18 cellular contexts compared by ENCODE assay signal in genomic region chr5:147613359-147613758, GRCh38.
DNase-seq lines count a peak whose midpoint lies in the region; ATAC-seq and TF ChIP-seq lines count a peak whose summit lies in the region.
"Had no signal": no experiment of that assay in that cellular context is flagged by ENCODE, and none has a peak within 500 bp of the region (broad histone marks: within the 10 kb centered on the region; RNA-seq: fewer than 3 reads in every experiment).

No MANE protein-coding gene starts in this region.

- TF ChIP-seq CTCF in brain microvascular endothelial cell (IDR thresholded peaks at IDR 0.05; ENCODE audit: low read depth, low read length, missing control alignments): no peak
- no peak for TF ChIP-seq CTCF in GM10266 (IDR thresholded peaks at IDR 0.05; ENCODE audit: control insufficient read depth, insufficient read depth, low read depth, missing control alignments)
- TF ChIP-seq CTCF in Peyer's patch (IDR thresholded peaks at IDR 0.05): no peak

- peaks cover 28% of the 10 kb centered on the region for H3K36me3 Mint-ChIP-seq in natural killer cell treated with Interleukin-12 subunit alpha and Interleukin-12 subunit beta and Interleukin-15 and Interleukin-18, amount 100 ng/mL, for 72 hours

- TF ChIP-seq POLR2A in Peyer's patch (IDR thresholded peaks at IDR 0.05): no peak

- WGBS in GM23248 (ENCODE audit: low coverage in 1 of 2, low lambda C conversion rate in 2 of 2, missing lambda C conversion rate in 2 of 2), 2 experiments: 12 to 31% methylated on average over 1 of the region's 1 CpG

- no peaks in the 10 kb centered on the region for H3F3A ChIP-seq in GM23248 (ENCODE audit: insufficient read depth)

- 0 out of 2 replicates have a peak overlapping the region, but pooled peaks have one; percentile 5 for H3K27ac ChIP-seq in ACC112 (ENCODE audit: low read depth, low read length)
- H3K27ac ChIP-seq in GM23248: no peak overlapping the region
- no peak overlapping the region for H3K27ac ChIP-seq in brain microvascular endothelial cell
- H3K27ac ChIP-seq in Peyer's patch: no peak overlapping the region
- H3K27ac ChIP-seq: upper lobe of right lung had no signal

- ATAC-seq in natural killer cell treated with Interleukin-12 subunit alpha and Interleukin-12 subunit beta and Interleukin-15 and Interleukin-18, amount 100 ng/mL, for 72 hours: no peak
- ATAC-seq: Panc1, upper lobe of right lung had no signal

- no peaks in the 10 kb centered on the region for H3K9me2 ChIP-seq in GM23248 (ENCODE audit: insufficient read depth)
- H3K9me2 ChIP-seq: SK-N-SH had no signal

- H3K27me3 ChIP-seq in ACC112 (ENCODE audit: insufficient read depth, low read length): peaks cover 6% of the 10 kb centered on the region; the same call in 1 of the 2 replicates
- 0 out of 2 replicates have a peak, but pooled peaks cover 6% of the 10 kb centered on the region for H3K27me3 ChIP-seq in GM23248 (replicated peaks; ENCODE audit: insufficient read depth)
- no peaks in the 10 kb centered on the region for H3K27me3 ChIP-seq in brain microvascular endothelial cell (replicated peaks)
- no peaks in the 10 kb centered on the region for H3K27me3 ChIP-seq in Peyer's patch
- H3K27me3 ChIP-seq: upper lobe of right lung had no signal

- no peak overlapping the region for H3K4me2 ChIP-seq in GM23248 (ENCODE audit: unreplicated experiment)
- H3K4me2 ChIP-seq: SK-N-SH had no signal

- peaks cover 17% of the 10 kb centered on the region for H3K4me1 ChIP-seq in ACC112 (ENCODE audit: control insufficient read depth, insufficient read depth, low read length, unreplicated experiment)
- H3K4me1 ChIP-seq in GM23248 (ENCODE audit: insufficient read depth): peaks cover 9% of the 10 kb centered on the region; the same call in 1 of the 2 replicates
- H3K4me1 ChIP-seq in Peyer's patch: no peaks in the 10 kb centered on the region
- H3K4me1 ChIP-seq: upper lobe of right lung had no signal

- H3K4me3 ChIP-seq in ACC112 (ENCODE audit: low read depth, low read length) (no peak overlapping the region), GM23248 (no peak overlapping the region), brain microvascular endothelial cell (ENCODE audit: low read depth, low read length) (no peak overlapping the region), Peyer's patch (no peak overlapping the region)
- H3K4me3 ChIP-seq: upper lobe of right lung had no signal

- H3K79me2 ChIP-seq in ACC112 (ENCODE audit: control insufficient read depth, insufficient read depth, low read length, unreplicated experiment): no peaks in the 10 kb centered on the region
- no peaks in the 10 kb centered on the region for H3K79me2 ChIP-seq in GM23248 (ENCODE audit: insufficient read depth)

- no peaks in the 10 kb centered on the region for H3K27me3 Mint-ChIP-seq in natural killer cell treated with Interleukin-12 subunit alpha and Interleukin-12 subunit beta and Interleukin-15 and Interleukin-18, amount 100 ng/mL, for 72 hours
- H3K27me3 Mint-ChIP-seq: activated CD4-positive, alpha-beta T cell treated with anti-CD3 and anti-CD28 coated beads, Interleukin-2, amount 10 ng/mL, durations not matched to agents 24 days and 14 days; stimulated activated naive CD8-positive, alpha-beta T cell treated with anti-CD3 and anti-CD28 coated beads, Interleukin-15, Interleukin-2, amounts not matched to agents 100 ng/mL and 50 ng/mL, for 24 hours had no signal

- DNase-seq in GM23248 (peak; percentile 58), brain microvascular endothelial cell (peak; percentile 0), iris pigment epithelial cell (ENCODE audit: low read depth) (peak; percentile 83), GM10266 (ENCODE audit: extremely low spot score) (no peak), DMS 273 treated with DMSO at 0.1 percent for 48 hours (lab: John Stamatoyannopoulos, UW) (no peak), Peyer's patch (no peak)
- no peak for DNase-seq in natural killer cell treated with Interleukin-12 subunit alpha and Interleukin-12 subunit beta and Interleukin-15 and Interleukin-18, amount 100 ng/mL, for 72 hours (ENCODE audit: low spot score)
- DNase-seq: ACHN; activated CD4-positive, alpha-beta T cell treated with anti-CD3 and anti-CD28 coated beads, Interleukin-2, amount 10 ng/mL, durations not matched to agents 24 days and 14 days; activated CD8-positive, alpha-beta memory T cell treated with anti-CD3 and anti-CD28 coated beads, Interleukin-2, amount 50 U/mL, for 48 hours; aorta; dermis blood vessel endothelial cell; NCI-H1092 treated with DMSO at 0.1 percent for 48 hours; SK-N-SH; upper lobe of right lung had no signal

- H3K27ac Mint-ChIP-seq in natural killer cell treated with Interleukin-12 subunit alpha and Interleukin-12 subunit beta and Interleukin-15 and Interleukin-18, amount 100 ng/mL, for 72 hours: no peak overlapping the region
- H3K27ac Mint-ChIP-seq: activated CD4-positive, alpha-beta T cell treated with anti-CD3 and anti-CD28 coated beads, Interleukin-2, amount 10 ng/mL, durations not matched to agents 24 days and 14 days; stimulated activated naive CD8-positive, alpha-beta T cell treated with anti-CD3 and anti-CD28 coated beads, Interleukin-15, Interleukin-2, amounts not matched to agents 100 ng/mL and 50 ng/mL, for 24 hours had no signal

- H2AFZ ChIP-seq in ACC112 (ENCODE audit: low read length, unreplicated experiment): no peak overlapping the region
- H2AFZ ChIP-seq in GM23248: no peak overlapping the region

- in situ Hi-C loops in GM23248 (cut with MboI) (no loop called here), brain microvascular endothelial cell (cut with HindIII; ENCODE audit: low pct_ligation_motif_present, low sequenced_read_pairs) (no loop called here)

- H3K36me3 ChIP-seq in ACC112 (ENCODE audit: insufficient read depth, low read length) (no peaks in the 10 kb centered on the region), GM23248 (ENCODE audit: low read depth) (no peaks in the 10 kb centered on the region), brain microvascular endothelial cell (replicated peaks) (no peaks in the 10 kb centered on the region), Peyer's patch (no peaks in the 10 kb centered on the region)
- H3K36me3 ChIP-seq: upper lobe of right lung had no signal

- H3K9me3 ChIP-seq in GM23248 (ENCODE audit: low read depth): no peaks in the 10 kb centered on the region
- H3K9me3 ChIP-seq in Peyer's patch: no peaks in the 10 kb centered on the region
- H3K9me3 ChIP-seq: SK-N-SH, upper lobe of right lung had no signal

- no peaks in the 10 kb centered on the region for H4K20me1 ChIP-seq in GM23248 (ENCODE audit: insufficient read depth)

- no peaks in the 10 kb centered on the region for H3K4me1 Mint-ChIP-seq in natural killer cell treated with Interleukin-12 subunit alpha and Interleukin-12 subunit beta and Interleukin-15 and Interleukin-18, amount 100 ng/mL, for 72 hours (ENCODE audit: low read depth in 2 of 2)
- H3K4me1 Mint-ChIP-seq: activated CD4-positive, alpha-beta T cell treated with anti-CD3 and anti-CD28 coated beads, Interleukin-2, amount 10 ng/mL, durations not matched to agents 24 days and 14 days had no signal

- no peak overlapping the region for H3K4me3 Mint-ChIP-seq in natural killer cell treated with Interleukin-12 subunit alpha and Interleukin-12 subunit beta and Interleukin-15 and Interleukin-18, amount 100 ng/mL, for 72 hours
- H3K4me3 Mint-ChIP-seq: activated CD4-positive, alpha-beta T cell treated with anti-CD3 and anti-CD28 coated beads, Interleukin-2, amount 10 ng/mL, durations not matched to agents 24 days and 14 days; stimulated activated naive CD8-positive, alpha-beta T cell treated with anti-CD3 and anti-CD28 coated beads, Interleukin-15, Interleukin-2, amounts not matched to agents 100 ng/mL and 50 ng/mL, for 24 hours had no signal

- no peak overlapping the region for H3K9ac ChIP-seq in GM23248
- H3K9ac ChIP-seq: SK-N-SH had no signal

- peaks cover 1% of the 10 kb centered on the region for H3K9me3 Mint-ChIP-seq in natural killer cell treated with Interleukin-12 subunit alpha and Interleukin-12 subunit beta and Interleukin-15 and Interleukin-18, amount 100 ng/mL, for 72 hours
- H3K9me3 Mint-ChIP-seq: activated CD4-positive, alpha-beta T cell treated with anti-CD3 and anti-CD28 coated beads, Interleukin-2, amount 10 ng/mL, durations not matched to agents 24 days and 14 days; stimulated activated naive CD8-positive, alpha-beta T cell treated with anti-CD3 and anti-CD28 coated beads, Interleukin-15, Interleukin-2, amounts not matched to agents 100 ng/mL and 50 ng/mL, for 24 hours had no signal

Comparison
In these comparisons a context has a peak if more than half of its experiments do, and no peak if none do; other contexts are left out.
1. DNase-seq: peak in GM23248 (single experiment), brain microvascular endothelial cell (single experiment) and iris pigment epithelial cell (single experiment); none in GM10266 (single experiment), DMS 273 treated with DMSO at 0.1 percent for 48 hours (single experiment), Peyer's patch (0 of 3) and natural killer cell treated with Interleukin-12 subunit alpha and Interleukin-12 subunit beta and Interleukin-15 and Interleukin-18, amount 100 ng/mL, for 72 hours (single experiment).